ENCODE assay signal across 22 cellular contexts in genomic region chrX:11913001-11913400, GRCh38.
DNase-seq lines count a peak whose midpoint lies in the region; ATAC-seq and TF ChIP-seq lines count a peak whose summit lies in the region.
"Had no signal": no experiment of that assay in that cellular context is flagged by ENCODE, and none has a peak within 500 bp of the region (broad histone marks: within the 10 kb centered on the region; RNA-seq: fewer than 3 reads in every experiment).

No MANE protein-coding gene starts in this region.

- CTCF ChIA-PET in naive thymus-derived CD4-positive, alpha-beta T cell (lab: Charles Lee), result no interaction called here

- intact Hi-C loops in naive thymus-derived CD4-positive, alpha-beta T cell (cut with micrococcal nuclease), result no loop called here
- intact Hi-C loops in psoas muscle (cut with DNase I), result no loop called here

- H3K9me3 ChIP-seq in naive thymus-derived CD4-positive, alpha-beta T cell (ENCODE audit: control insufficient read depth in 2 of 3, low read length in 3 of 3), result no peaks in the 10 kb centered on the region
- H3K9me3 ChIP-seq in psoas muscle, result no peaks in the 10 kb centered on the region

- H3K27me3 ChIP-seq in brain microvascular endothelial cell (replicated peaks), result no peaks in the 10 kb centered on the region
- H3K27me3 ChIP-seq in naive thymus-derived CD4-positive, alpha-beta T cell (ENCODE audit: control insufficient read depth in 2 of 2, insufficient read depth in 2 of 2, low read length in 2 of 2), result no peaks in the 10 kb centered on the region
- peaks cover 0 to 22% (median 0%) of the 10 kb centered on the region in 3 donors for H3K27me3 ChIP-seq in psoas muscle (ENCODE audit: insufficient read depth in 3 of 3, low read length in 2 of 3)

- no peak overlapping the region for H3K27ac Mint-ChIP-seq in naive thymus-derived CD4-positive, alpha-beta T cell
- H3K27ac Mint-ChIP-seq: GM23338 had no signal

- H3K4me3 Mint-ChIP-seq in naive thymus-derived CD4-positive, alpha-beta T cell, result no peak overlapping the region
- H3K4me3 Mint-ChIP-seq: GM23338 had no signal

- POLR2A ChIA-PET in naive thymus-derived CD4-positive, alpha-beta T cell (lab: Charles Lee), result no interaction called here

- no peak overlapping the region for H3K27ac ChIP-seq in brain microvascular endothelial cell
- no peak overlapping the region for H3K27ac ChIP-seq in naive thymus-derived CD4-positive, alpha-beta T cell (ENCODE audit: low read depth, low read length)
- no peak overlapping the region for H3K27ac ChIP-seq in psoas muscle
- H3K27ac ChIP-seq: C4-2B had no signal

- no peak overlapping the region for H3K4me3 ChIP-seq in brain microvascular endothelial cell (ENCODE audit: low read depth, low read length)
- no peak overlapping the region for H3K4me3 ChIP-seq in naive thymus-derived CD4-positive, alpha-beta T cell (ENCODE audit: low read length)
- no peak overlapping the region for H3K4me3 ChIP-seq in psoas muscle
- H3K4me3 ChIP-seq: GM23338 had no signal

- TF ChIP-seq CTCF in brain microvascular endothelial cell (IDR thresholded peaks at IDR 0.05; ENCODE audit: low read depth, low read length, missing control alignments) (no peak), psoas muscle (IDR thresholded peaks at IDR 0.05) (no peak)

- peaks cover 0 to under 1% (median 0%) of the 10 kb centered on the region in 5 donors for H3K36me3 Mint-ChIP-seq in naive thymus-derived CD4-positive, alpha-beta T cell

- DNase-seq in ELF-1 (ENCODE audit: low read depth, low spot score), result peak; percentile 36
- DNase-seq in brain microvascular endothelial cell, result peak; percentile 16
- peak; percentile 78 for DNase-seq in islet precursor cell
- DNase-seq in renal cortical epithelial cell (ENCODE audit: low read depth), result peak; percentile 75
- DNase-seq in naive thymus-derived CD4-positive, alpha-beta T cell, result no peak
- DNase-seq in activated CD4-positive, alpha-beta T cell treated with anti-CD3 and anti-CD28 coated beads for 48 hours, result no peak
- no peak for DNase-seq in psoas muscle
- no peak for DNase-seq in NCI-H1436 (lab: John Stamatoyannopoulos, UW)
- DNase-seq: DMS53; HCEC 1CT; KG1; NCI-H1092 treated with DMSO at 0.1 percent for 48 hours; NCI-H146; NCI-H2029 treated with DMSO at 0.1 percent for 48 hours; NCI-H345; NCI-H524; NCI-H774; NK-92 treated with Interleukin-12 subunit alpha and Interleukin-12 subunit beta, amount 100 ng/mL, for 24 hours; SIG-M5 had no signal

- 82 to 100% (median 94%) methylated on average over 3 of the region's 3 CpGs for WGBS in psoas muscle, 3 donors

- H3K27me3 Mint-ChIP-seq in naive thymus-derived CD4-positive, alpha-beta T cell, result peaks cover 0 to 8% (median 6%) of the 10 kb centered on the region in 5 donors

- no peaks in the 10 kb centered on the region for H3K4me1 ChIP-seq in naive thymus-derived CD4-positive, alpha-beta T cell (ENCODE audit: control insufficient read depth in 2 of 2, insufficient read depth in 2 of 2, low read length in 2 of 2)
- H3K4me1 ChIP-seq in psoas muscle, result no peaks in the 10 kb centered on the region

- in situ Hi-C loops in brain microvascular endothelial cell (cut with HindIII; ENCODE audit: low pct_ligation_motif_present, low sequenced_read_pairs), result no loop called here

- H3K36me3 ChIP-seq in brain microvascular endothelial cell (replicated peaks) (no peaks in the 10 kb centered on the region), psoas muscle (ENCODE audit: insufficient read depth in 1 of 2, low read depth in 1 of 2) (no peaks in the 10 kb centered on the region)
- no peaks in the 10 kb centered on the region for H3K36me3 ChIP-seq in naive thymus-derived CD4-positive, alpha-beta T cell (ENCODE audit: control insufficient read depth in 2 of 3, insufficient read depth in 3 of 3, low read length in 3 of 3)

- H3K4me1 Mint-ChIP-seq in naive thymus-derived CD4-positive, alpha-beta T cell, result peaks cover 0 to 4% (median 0%) of the 10 kb centered on the region in 7 donors
- H3K4me1 Mint-ChIP-seq: GM23338 had no signal

- ATAC-seq in naive thymus-derived CD4-positive, alpha-beta T cell, result no peak
- no peak for ATAC-seq in psoas muscle
- ATAC-seq: GM23338, Panc1 had no signal

- H3K9me3 Mint-ChIP-seq in naive thymus-derived CD4-positive, alpha-beta T cell, result peaks cover 0 to 2% (median 0%) of the 10 kb centered on the region in 11 donors
- H3K9me3 Mint-ChIP-seq: GM23338 had no signal

Comparison
In these comparisons a context has a peak if more than half of its experiments do, and no peak if none do; other contexts are left out.
1. DNase-seq: peak in ELF-1 (single experiment), brain microvascular endothelial cell (single experiment), islet precursor cell (single experiment) and renal cortical epithelial cell (single experiment); none in naive thymus-derived CD4-positive, alpha-beta T cell (0 of 9), activated CD4-positive, alpha-beta T cell treated with anti-CD3 and anti-CD28 coated beads for 48 hours (single experiment), psoas muscle (0 of 2) and NCI-H1436 (single experiment).